10 cellular contexts compared by ENCODE assay signal in genomic region chr11:34565417-34566208, GRCh38. TPM values are rescaled to one million over a fixed set of nuclear protein-coding genes. Genes with fewer than 3 reads are reported as not detected.
DNase-seq lines count a peak whose midpoint lies in the region; ATAC-seq and TF ChIP-seq lines count a peak whose summit lies in the region.
"Had no signal": no experiment of that assay in that cellular context is flagged by ENCODE, and none has a peak within 500 bp of the region (broad histone marks: within the 10 kb centered on the region; RNA-seq: fewer than 3 reads in every experiment).

No MANE protein-coding gene starts in this region.

- no peak overlapping the region for H3K4me3 ChIP-seq in GM23338
- no peak overlapping the region for H3K4me3 ChIP-seq in tibial nerve

- H3K79me2 ChIP-seq in GM23338 (replicated peaks; ENCODE audit: insufficient read depth), result no peaks in the 10 kb centered on the region

- H3K27me3 ChIP-seq in GM23338 (ENCODE audit: insufficient read depth) (no peaks in the 10 kb centered on the region), foreskin keratinocyte (no peaks in the 10 kb centered on the region), tibial nerve (no peaks in the 10 kb centered on the region)

- no peak for TF ChIP-seq EP300 in tibial nerve (IDR thresholded peaks at IDR 0.05)

- no peaks in the 10 kb centered on the region for H3K9me3 Mint-ChIP-seq in GM23338

- H3K4me2 ChIP-seq in GM23338, result no peak overlapping the region

- WGBS in tibial nerve, 2 donors, result 79 to 88% methylated on average over 2 of the region's 2 CpGs

- H3K27ac ChIP-seq in GM23338 (ENCODE audit: low read depth) (no peak overlapping the region), foreskin keratinocyte (no peak overlapping the region), tibial nerve (no peak overlapping the region)

- no peaks in the 10 kb centered on the region for H3K36me3 Mint-ChIP-seq in GM23338 (ENCODE audit: low read depth)

- no peaks in the 10 kb centered on the region for H3K36me3 ChIP-seq in GM23338 (ENCODE audit: insufficient read depth)
- H3K36me3 ChIP-seq in tibial nerve, result no peaks in the 10 kb centered on the region

- no peak for TF ChIP-seq POLR2A in tibial nerve (IDR thresholded peaks at IDR 0.05)

- TF ChIP-seq CTCF in GM23338 (conservative IDR thresholded peaks at IDR 0.05; ENCODE audit: low read depth in 2 of 2) (peak; percentile 86 to 88), foreskin keratinocyte (conservative IDR thresholded peaks at IDR 0.05) (peak; percentile 63), tibial nerve (IDR thresholded peaks at IDR 0.05) (no peak)

- H3K4me3 Mint-ChIP-seq in GM23338, result no peak overlapping the region

- H3K4me1 Mint-ChIP-seq in GM23338, result peaks cover 10% of the 10 kb centered on the region

- H3F3A ChIP-seq in GM23338 (replicated peaks; ENCODE audit: low read depth), result no peaks in the 10 kb centered on the region

- DNase-seq in AML-193 (lab: John Stamatoyannopoulos, UW) (peak; percentile 3 to 5), GM23338 (ENCODE audit: low spot score) (peak; percentile 78), RPMI8226 (peak; percentile 28), foreskin keratinocyte (no peak), T-helper 9 cell (no peak), tibial nerve (ENCODE audit: low spot score in 2 of 2) (no peak), pons (ENCODE audit: low spot score) (no peak), NK-92 (lab: John Stamatoyannopoulos, UW; ENCODE audit: unreplicated experiment) (no peak)
- DNase-seq: kidney, NCI-H1436 had no signal

- H3K27ac Mint-ChIP-seq in GM23338, result no peak overlapping the region

- peaks cover 11% of the 10 kb centered on the region; the same call in 1 of the 2 replicates for H3K4me1 ChIP-seq in GM23338 (ENCODE audit: insufficient read depth)
- H3K4me1 ChIP-seq in foreskin keratinocyte, result peaks cover 22% of the 10 kb centered on the region
- peaks cover 0 to 7% (median 0%) of the 10 kb centered on the region in 4 donors for H3K4me1 ChIP-seq in tibial nerve

- H4K20me1 ChIP-seq in GM23338 (replicated peaks; ENCODE audit: insufficient read depth), result no peaks in the 10 kb centered on the region

- H2AFZ ChIP-seq in GM23338, result no peak overlapping the region

- H3K9me2 ChIP-seq in GM23338 (ENCODE audit: insufficient read depth), result no peaks in the 10 kb centered on the region

- H3K27me3 Mint-ChIP-seq in GM23338 (ENCODE audit: insufficient read depth, low read depth, poor library complexity), result peaks cover 4% of the 10 kb centered on the region

- ATAC-seq in GM23338 (peak; percentile 89), foreskin keratinocyte (no peak)

- no peaks in the 10 kb centered on the region for H3K9me3 ChIP-seq in tibial nerve

TF ChIP-seq in GM23338, 12 proteins besides CTCF, POLR2A, EP300 and RAD21 (continues in another document):
- no peak for TF ChIP-seq ZNF114 (CRISPR knock-in tag; IDR thresholded peaks at IDR 0.05)
- no peak for TF ChIP-seq STAT1 (IDR thresholded peaks at IDR 0.05; ENCODE audit: unreplicated experiment)
- no peak for TF ChIP-seq NANOG (IDR thresholded peaks at IDR 0.05; ENCODE audit: borderline replicate concordance)
- TF ChIP-seq EZH2 (IDR thresholded peaks at IDR 0.05; ENCODE audit: low read depth, unreplicated experiment), result no peak
- no peak for TF ChIP-seq ZNF462 (CRISPR knock-in tag; IDR thresholded peaks at IDR 0.05)
- TF ChIP-seq ZNF331 (CRISPR knock-in tag; IDR thresholded peaks at IDR 0.05; ENCODE audit: low read depth), result no peak
- no peak for TF ChIP-seq REST (IDR thresholded peaks at IDR 0.05; ENCODE audit: unreplicated experiment)

RNA-seq across cellular contexts. Expression of gene ELF5, which starts 52.0 kb away (rescaled TPM):
- not detected in 2 replicates for total RNA-seq in GM23338 (2014; rRNA removed; shearing (Covaris generic))
- not detected in 2 replicates for polyA plus RNA-seq in GM23338 (2016; fragmentation: Nextera tagmentation; extraction: Ambion mirVana)
- total RNA-seq in foreskin keratinocyte, result not detected in 2 replicates
- not detected in 2 replicates for polyA plus RNA-seq in foreskin keratinocyte
- not detected for total RNA-seq in tibial nerve

RNA-seq across cellular contexts. Expression of gene EHF, which starts 55.3 kb away (rescaled TPM):
- not detected in 2 replicates for total RNA-seq in GM23338 (2014; rRNA removed; shearing (Covaris generic))
- polyA plus RNA-seq in GM23338 (2016; fragmentation: Nextera tagmentation; extraction: Ambion mirVana) (not detected in 2 replicates), foreskin keratinocyte (9.0 and 11.2 TPM in 2 replicates)
- total RNA-seq in foreskin keratinocyte (97.2 and 109 TPM in 2 replicates), tibial nerve (under 1 TPM in 1 of 4 donors, not detected in 3; 0.22 TPM)

Comparison
In these comparisons a context has a peak if more than half of its experiments do, and no peak if none do; other contexts are left out.
1. DNase-seq: peak in AML-193 (2 of 2), GM23338 (single experiment) and RPMI8226 (single experiment); none in foreskin keratinocyte (0 of 2), T-helper 9 cell (single experiment), tibial nerve (0 of 2), pons (single experiment) and NK-92 (single experiment).
2. CTCF ChIP-seq: peak in GM23338 (2 of 2) and foreskin keratinocyte (single experiment); none in tibial nerve (0 of 5).
3. RNA of gene EHF, which starts 55.3 kb away (total RNA-seq): 97.2 to 109 TPM in foreskin keratinocyte; not detected in GM23338 and 0.22 TPM in tibial nerve; every median in the first group is over 10 times any median in the second.